1 cellular context compared by ENCODE assay signal in the genomic region with DNA sequence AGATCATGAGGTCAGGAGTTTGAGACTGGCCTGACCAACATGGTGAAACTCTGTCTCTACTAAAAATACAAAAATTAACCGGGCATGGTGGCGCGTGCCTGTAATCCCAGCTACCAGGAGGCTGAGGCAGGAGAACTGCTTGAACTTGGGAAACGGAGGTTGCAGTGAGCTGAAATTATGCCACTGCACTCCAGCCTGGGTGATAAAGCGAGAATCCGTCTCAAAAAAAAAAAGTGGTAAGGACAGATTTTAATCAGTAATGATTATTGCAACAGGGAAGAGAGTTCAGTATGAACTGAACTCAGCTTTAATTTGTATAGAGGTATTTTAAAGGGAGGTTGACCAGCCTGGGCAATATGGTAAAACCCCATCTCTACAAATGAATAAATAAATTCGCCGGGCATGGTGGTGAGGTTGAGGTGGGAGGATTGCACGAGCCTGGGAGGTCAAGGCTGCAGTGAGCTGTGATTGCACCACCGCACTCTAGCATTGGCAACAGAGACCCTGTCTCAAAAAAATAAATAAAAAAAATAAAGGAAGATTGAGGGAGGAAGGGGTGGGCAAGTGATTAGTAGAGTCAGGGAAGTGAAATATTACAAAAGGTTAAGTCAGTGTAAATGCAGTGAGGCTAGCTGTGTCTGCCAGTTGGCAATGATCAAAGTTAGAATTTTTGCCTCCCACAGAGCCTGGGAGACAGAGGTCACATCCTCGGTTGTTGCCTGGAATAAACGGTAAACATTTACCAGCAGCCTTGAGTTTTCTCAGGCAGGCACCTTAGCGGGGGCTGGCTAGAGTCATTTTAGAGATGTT.
A peak's percentile ranks its signal among the peaks of the same experiment; 100 is the strongest.
TF ChIP-seq lines count a peak whose summit lies in the region.

No MANE protein-coding gene starts in this region.

TF ChIP-seq in GM12878, 131 proteins besides CTCF, POLR2A, EP300 and RAD21:
- TF ChIP-seq SP1 (IDR thresholded peaks at IDR 0.05; ENCODE audit: low read depth, low read length) (no peak), ZNF384 (IDR thresholded peaks at IDR 0.05; ENCODE audit: borderline replicate concordance, low read depth, low read length) (peak; percentile 24; the same call in 1 of the 2 replicates)
TF ChIP-seq in GM12878: peak in this region for 1.
